28 cellular contexts compared by ENCODE assay signal in genomic region chr1:163128282-163128681, GRCh38. TPM values are rescaled to one million over a fixed set of nuclear protein-coding genes. Genes with fewer than 3 reads are reported as not detected.
"Had no signal": no experiment of that assay in that cellular context is flagged by ENCODE, and none has a peak within 500 bp of the region (broad histone marks: within the 10 kb centered on the region; RNA-seq: fewer than 3 reads in every experiment).

No MANE protein-coding gene starts in this region.

- H3K27me3 Mint-ChIP-seq: memory B cell had no signal

- FAIRE-seq: kidney had no signal

- H3K36me3 ChIP-seq: colonic mucosa, gastrocnemius medialis, tibial artery had no signal

- H3K9me3 Mint-ChIP-seq: dendritic cell treated with granulocyte-macrophage colony-stimulating factor and Interleukin-4, amounts not matched to agents 40 ng/mL and 50 ng/mL, for 4 days; endodermal cell; memory B cell; stimulated activated naive CD8-positive, alpha-beta T cell treated with anti-CD3 and anti-CD28 coated beads, Interleukin-15, amount 100 ng/mL, for 72 hours had no signal

- H3K4me2 ChIP-seq: smooth muscle cell had no signal

- H3K79me2 ChIP-seq: parathyroid adenoma had no signal

- H3K9me3 ChIP-seq: colonic mucosa, gastrocnemius medialis, tibial artery had no signal

- H2AFZ ChIP-seq: parathyroid adenoma had no signal

- H3K36me3 Mint-ChIP-seq: memory B cell, natural killer cell, type B pancreatic cell had no signal

- H3K4me3 Mint-ChIP-seq: dendritic cell treated with granulocyte-macrophage colony-stimulating factor and Interleukin-4, amounts not matched to agents 40 ng/mL and 50 ng/mL, for 4 days; endodermal cell; memory B cell; natural killer cell; stimulated activated naive CD8-positive, alpha-beta T cell treated with anti-CD3 and anti-CD28 coated beads, Interleukin-15, amount 100 ng/mL, for 72 hours; type B pancreatic cell had no signal

- DNase-seq: colonic mucosa; effector CD8-positive, alpha-beta T cell; endodermal cell; foreskin fibroblast; gastrocnemius medialis; head of caudate nucleus; kidney; natural killer cell; occipital lobe; stimulated activated CD4-positive, alpha-beta T cell treated with anti-CD3 and anti-CD28 coated beads, Interleukin-12 subunit alpha, Interleukin-12 subunit beta, amount 100 ng/mL, for 4 hours; stimulated activated CD4-positive, alpha-beta T cell treated with anti-CD3 and anti-CD28 coated beads, Interleukin-1b, Interleukin-23, amount 100 ng/mL, for 48 hours; stimulated activated CD4-positive, alpha-beta T cell treated with anti-CD3 and anti-CD28 coated beads, Interleukin-4, amount 100 ng/mL, for 1 hour; stimulated activated CD8-positive, alpha-beta memory T cell treated with anti-CD3 and anti-CD28 coated beads, Interleukin-4, amount 100 ng/mL, for 48 hours; stimulated activated naive CD4-positive, alpha-beta T cell; stimulated activated naive CD8-positive, alpha-beta T cell treated with anti-CD3 and anti-CD28 coated beads, Interleukin-15, amount 100 ng/mL, for 72 hours; tibial artery had no signal

- ATAC-seq: esophagus mucosa; gastrocnemius medialis; left lobe of liver; natural killer cell; sciatic nerve; stimulated activated naive CD8-positive, alpha-beta T cell treated with anti-CD3 and anti-CD28 coated beads, Interleukin-15, amount 100 ng/mL, for 72 hours had no signal

- H3K4me3 ChIP-seq: colonic mucosa, gastrocnemius medialis, lung, smooth muscle cell, tibial artery had no signal

- H3K4me1 ChIP-seq: colonic mucosa, gastrocnemius medialis, parathyroid adenoma had no signal

- H3K4me1 Mint-ChIP-seq: endodermal cell; memory B cell; natural killer cell; stimulated activated naive CD8-positive, alpha-beta T cell treated with anti-CD3 and anti-CD28 coated beads, Interleukin-15, amount 100 ng/mL, for 72 hours had no signal

- H3K27me3 ChIP-seq: colonic mucosa, gastrocnemius medialis, tibial artery had no signal

- H3K27ac ChIP-seq: colonic mucosa, epithelial cell of prostate, gastrocnemius medialis, parathyroid adenoma had no signal

- H3K9ac ChIP-seq: parathyroid adenoma had no signal

- H3K27ac Mint-ChIP-seq: dendritic cell treated with granulocyte-macrophage colony-stimulating factor and Interleukin-4, amounts not matched to agents 40 ng/mL and 50 ng/mL, for 4 days; endodermal cell; memory B cell; natural killer cell; progenitor cell of endocrine pancreas; stimulated activated naive CD8-positive, alpha-beta T cell treated with anti-CD3 and anti-CD28 coated beads, Interleukin-15, amount 100 ng/mL, for 72 hours; type B pancreatic cell had no signal

RNA-seq across cellular contexts. Expression of gene RGS4, which starts 59.1 kb away (rescaled TPM):
- total RNA-seq: gastrocnemius medialis, mononuclear cell, natural killer cell had no signal
